11 cellular contexts compared by ENCODE assay signal in genomic region chr10:4270116-4270515, GRCh38.
DNase-seq lines count a peak whose midpoint lies in the region; ATAC-seq and TF ChIP-seq lines count a peak whose summit lies in the region.
"Had no signal": no experiment of that assay in that cellular context is flagged by ENCODE, and none has a peak within 500 bp of the region (broad histone marks: within the 10 kb centered on the region; RNA-seq: fewer than 3 reads in every experiment).

No MANE protein-coding gene starts in this region.

- H3K36me3 Mint-ChIP-seq in activated CD4-positive, alpha-beta T cell treated with anti-CD3 and anti-CD28 coated beads, Interleukin-2, amount 10 ng/mL, durations not matched to agents 7 days and 5 days (ENCODE audit: low read depth): no peaks in the 10 kb centered on the region

- no peak overlapping the region for H3K27ac Mint-ChIP-seq in activated CD4-positive, alpha-beta T cell treated with anti-CD3 and anti-CD28 coated beads, Interleukin-2, amount 10 ng/mL, durations not matched to agents 7 days and 5 days

- CTCF ChIA-PET in activated CD4-positive, alpha-beta T cell treated with anti-CD3 and anti-CD28 coated beads, Interleukin-2, amount 10 ng/mL, durations not matched to agents 7 days and 5 days (lab: Charles Lee): interaction anchor here (1.1 kb wide), 1 partner anchor 16 kb away, joined by 3 read pairs; no protein-coding TSS in a partner anchor

- no peaks in the 10 kb centered on the region for H3K9me3 ChIP-seq in fibroblast of lung (ENCODE audit: control insufficient read depth, insufficient read depth, low read depth, low read length)
- H3K9me3 ChIP-seq: tibial artery had no signal

- H3K4me3 ChIP-seq in fibroblast of lung (replicated peaks in 1 of 4; ENCODE audit: control extremely low read depth in 1 of 4, insufficient read depth in 1 of 4, low read depth in 3 of 4, low read length in 4 of 4): no peak overlapping the region
- H3K4me3 ChIP-seq: tibial artery had no signal

- no peaks in the 10 kb centered on the region for H4K20me1 ChIP-seq in fibroblast of lung (ENCODE audit: control insufficient read depth, extremely low read depth, insufficient read depth, low read length)

- H3K27ac ChIP-seq in fibroblast of lung (ENCODE audit: insufficient read depth, low read length): no peak overlapping the region

- H3K4me1 ChIP-seq in fibroblast of lung (ENCODE audit: control insufficient read depth, extremely low read depth, insufficient read depth, low read length): peaks cover 10% of the 10 kb centered on the region

- H2AFZ ChIP-seq in fibroblast of lung (ENCODE audit: low read length): peak overlapping the region; percentile 61

- no peak for ATAC-seq in GM21576 (IDR thresholded peaks at IDR 0.05; ENCODE audit: unreplicated experiment)
- ATAC-seq in GM21529 (IDR thresholded peaks at IDR 0.05; ENCODE audit: unreplicated experiment): no peak
- ATAC-seq in GM21367 (IDR thresholded peaks at IDR 0.05; ENCODE audit: unreplicated experiment): no peak

- H3K36me3 ChIP-seq in fibroblast of lung (ENCODE audit: control insufficient read depth, insufficient read depth, low read length): no peaks in the 10 kb centered on the region
- H3K36me3 ChIP-seq: tibial artery had no signal

- H3K27me3 ChIP-seq in fibroblast of lung (ENCODE audit: control insufficient read depth, insufficient read depth, low read length): no peaks in the 10 kb centered on the region
- H3K27me3 ChIP-seq: tibial artery had no signal

- no peaks in the 10 kb centered on the region for H3K79me2 ChIP-seq in fibroblast of lung (ENCODE audit: control insufficient read depth, insufficient read depth, low read length)

- no peak overlapping the region for H3K4me3 Mint-ChIP-seq in activated CD4-positive, alpha-beta T cell treated with anti-CD3 and anti-CD28 coated beads, Interleukin-2, amount 10 ng/mL, durations not matched to agents 7 days and 5 days

- no peak overlapping the region for H3K4me2 ChIP-seq in fibroblast of lung (ENCODE audit: extremely low read depth, insufficient read depth, low read length)

- no peak for TF ChIP-seq CTCF in fibroblast of lung (conservative IDR thresholded peaks at IDR 0.05 in 1 of 2, IDR thresholded peaks at IDR 0.05 in 1 of 2; ENCODE audit: low read depth in 1 of 2, low read length in 2 of 2)

- H3K27me3 Mint-ChIP-seq in activated CD4-positive, alpha-beta T cell treated with anti-CD3 and anti-CD28 coated beads, Interleukin-2, amount 10 ng/mL, durations not matched to agents 7 days and 5 days: peaks cover 24% of the 10 kb centered on the region

- peak; percentile 77 for DNase-seq in ELR (ENCODE audit: low read depth)
- DNase-seq in RPMI7951 (ENCODE audit: low read depth): peak; percentile 90
- DNase-seq in fibroblast of lung (ENCODE audit: low read depth in 2 of 2): peak; percentile 71 to 82
- DNase-seq in myocyte (ENCODE audit: low read depth): peak; percentile 66
- DNase-seq in activated CD4-positive, alpha-beta T cell treated with anti-CD3 and anti-CD28 coated beads, Interleukin-2, amount 10 ng/mL, durations not matched to agents 7 days and 5 days: no peak
- DNase-seq: DND-41; stimulated activated CD4-positive, alpha-beta T cell treated with anti-CD3 and anti-CD28 coated beads, Interleukin-2, amount 100 ng/mL, for 48 hours had no signal

- no peaks in the 10 kb centered on the region for H3K9me3 Mint-ChIP-seq in activated CD4-positive, alpha-beta T cell treated with anti-CD3 and anti-CD28 coated beads, Interleukin-2, amount 10 ng/mL, durations not matched to agents 7 days and 5 days

- H3K9ac ChIP-seq in fibroblast of lung (ENCODE audit: insufficient read depth, low read length): no peak overlapping the region

- POLR2A ChIA-PET in activated CD4-positive, alpha-beta T cell treated with anti-CD3 and anti-CD28 coated beads, Interleukin-2, amount 10 ng/mL, durations not matched to agents 7 days and 5 days (lab: Charles Lee): no interaction called here

- peaks cover 5% of the 10 kb centered on the region for H3K4me1 Mint-ChIP-seq in activated CD4-positive, alpha-beta T cell treated with anti-CD3 and anti-CD28 coated beads, Interleukin-2, amount 10 ng/mL, durations not matched to agents 7 days and 5 days
